Comparison of ENCODE assay signal across 1 cellular context in the genomic region with DNA sequence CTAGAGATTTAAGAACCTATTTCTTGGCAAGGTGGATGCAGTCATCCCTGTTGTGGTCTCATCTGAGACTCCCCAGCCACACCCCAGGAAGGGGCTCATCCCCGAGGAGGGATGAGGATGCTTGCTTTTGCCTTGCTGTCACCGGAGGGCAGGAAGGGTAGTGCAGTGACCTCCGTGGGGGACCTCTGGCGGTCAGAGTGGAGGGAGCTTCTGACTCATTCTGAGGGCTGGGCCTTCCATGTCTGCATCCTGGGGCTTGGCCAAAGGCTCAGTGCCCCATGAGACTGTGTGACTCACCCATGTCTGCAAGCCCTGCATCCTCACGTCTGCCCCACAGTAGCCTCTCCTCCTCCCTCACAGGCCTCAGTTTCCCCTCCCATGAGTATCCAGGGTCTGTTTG.
TF ChIP-seq lines count a peak whose summit lies in the region.

No MANE protein-coding gene starts in this region.

TF ChIP-seq in HepG2, 621 proteins besides CTCF, POLR2A, EP300 and RAD21 (continued from another document):
- 0 out of 2 replicates have a peak, but pooled peaks have one; percentile 39 for TF ChIP-seq MAZ (IDR thresholded peaks at IDR 0.05; ENCODE audit: borderline replicate concordance, low read depth, low read length)
- no peak for TF ChIP-seq MAZ (CRISPR knock-in tag; IDR thresholded peaks at IDR 0.05; ENCODE audit: low read depth)
- peak; percentile 57 for TF ChIP-seq YY1 (IDR thresholded peaks at IDR 0.05; ENCODE audit: insufficient read depth, insufficient replicate concordance, low read depth, low read length)
TF ChIP-seq in HepG2: peak in this region for 32.
